Comparison of ENCODE assay signal across 22 cellular contexts in the genomic region with DNA sequence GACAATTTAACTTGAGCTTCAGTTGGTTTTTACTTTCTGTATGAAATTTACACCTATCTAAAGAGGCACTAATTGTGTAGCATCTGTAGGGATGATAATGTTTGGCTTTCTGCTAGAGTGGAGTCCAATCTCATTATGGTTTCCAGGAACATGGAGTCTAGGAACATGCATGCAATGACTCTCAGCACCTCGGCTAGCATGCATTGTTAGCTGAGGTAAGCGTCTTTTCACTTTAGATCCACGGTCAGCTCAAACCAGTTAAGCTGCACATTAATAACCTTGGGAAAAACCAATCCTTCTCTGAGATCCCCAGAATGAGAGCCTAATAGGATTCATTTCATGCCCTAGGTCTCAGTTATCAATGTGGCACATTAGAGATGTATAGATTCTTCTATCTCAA. TPM values are rescaled to one million over a fixed set of nuclear protein-coding genes. Genes with fewer than 3 reads are reported as not detected.
"Had no signal": no experiment of that assay in that cellular context is flagged by ENCODE, and none has a peak within 500 bp of the region (broad histone marks: within the 10 kb centered on the region; RNA-seq: fewer than 3 reads in every experiment).

No MANE protein-coding gene starts in this region.

- H3K4me3 ChIP-seq: K562 had no signal

- H3K27ac ChIP-seq: KMS-11 had no signal

- DNase-seq: IMR-90, Kasumi-1, MM.1S, NCI-H1092 treated with DMSO at 0.1 percent for 48 hours, NCI-H1436, NCI-H187, NCI-H2029, NCI-H2081 treated with DMSO at 0.1 percent for 48 hours, NCI-H2171, NCI-H226, NCI-H446, NCI-H510A, NCI-H524 treated with DMSO at 0.1 percent for 48 hours, NCI-H69, Right ventricle myocardium superior, RPMI8226, T-helper 1 cell had no signal

- FAIRE-seq: HepG2, K562 had no signal

RNA-seq across cellular contexts. Expression of a gene that starts 7.8 kb away (rescaled TPM):
- total RNA-seq: HT1080, IMR-90, SK-MEL-5 had no signal
